Comparison of ENCODE assay signal across 18 cellular contexts in genomic region chr10:125836746-125837145, GRCh38. TPM values are rescaled to one million over a fixed set of nuclear protein-coding genes. Genes with fewer than 3 reads are reported as not detected.
"Had no signal": no experiment of that assay in that cellular context is flagged by ENCODE, and none has a peak within 500 bp of the region (broad histone marks: within the 10 kb centered on the region; RNA-seq: fewer than 3 reads in every experiment).

No MANE protein-coding gene starts in this region.

- H3K4me1 ChIP-seq: esophagus squamous epithelium, gastroesophageal sphincter, sigmoid colon, upper lobe of left lung, uterus had no signal

- H3K4me3 Mint-ChIP-seq: dendritic cell treated with granulocyte-macrophage colony-stimulating factor and Interleukin-4, amounts not matched to agents 40 ng/mL and 50 ng/mL, for 4 days; effector memory CD8-positive, alpha-beta T cell; naive thymus-derived CD4-positive, alpha-beta T cell had no signal

- H3K27me3 ChIP-seq: esophagus squamous epithelium, gastroesophageal sphincter, neutrophil, sigmoid colon, upper lobe of left lung, uterus had no signal

- H3K27me3 Mint-ChIP-seq: dendritic cell treated with granulocyte-macrophage colony-stimulating factor and Interleukin-4, amounts not matched to agents 40 ng/mL and 50 ng/mL, for 4 days; effector memory CD8-positive, alpha-beta T cell; naive thymus-derived CD4-positive, alpha-beta T cell had no signal

- ATAC-seq: effector memory CD8-positive, alpha-beta T cell; gastroesophageal sphincter; left lobe of liver; naive thymus-derived CD4-positive, alpha-beta T cell had no signal

- H3K9me3 ChIP-seq: esophagus squamous epithelium, gastroesophageal sphincter, neutrophil, sigmoid colon, upper lobe of left lung, uterus had no signal

- H3K27ac ChIP-seq: epithelial cell of prostate, esophagus squamous epithelium, gastroesophageal sphincter, neutrophil, sigmoid colon, skin epidermis, upper lobe of left lung, uterus had no signal

- H3K9me3 Mint-ChIP-seq: dendritic cell treated with granulocyte-macrophage colony-stimulating factor and Interleukin-4, amounts not matched to agents 40 ng/mL and 50 ng/mL, for 4 days; effector memory CD8-positive, alpha-beta T cell; naive thymus-derived CD4-positive, alpha-beta T cell had no signal

- H3K36me3 ChIP-seq: uterus had no signal

- H3K4me3 ChIP-seq: esophagus squamous epithelium, gastroesophageal sphincter, sigmoid colon, skin epidermis, upper lobe of left lung, uterus had no signal

- DNase-seq: effector memory CD8-positive, alpha-beta T cell; esophagus squamous epithelium; foreskin fibroblast; glutamatergic neuron; islet precursor cell; mammary epithelial cell; naive thymus-derived CD4-positive, alpha-beta T cell; sigmoid colon; stimulated activated CD4-positive, alpha-beta T cell treated with anti-CD3 and anti-CD28 coated beads, Interleukin-12 subunit alpha, Interleukin-12 subunit beta, amount 100 ng/mL, for 4 hours; stimulated activated naive CD4-positive, alpha-beta T cell treated with Interleukin-2 at 50 U/mL for 16 hours; upper lobe of left lung; uterus had no signal

- H3K27ac Mint-ChIP-seq: dendritic cell treated with granulocyte-macrophage colony-stimulating factor and Interleukin-4, amounts not matched to agents 40 ng/mL and 50 ng/mL, for 4 days; effector memory CD8-positive, alpha-beta T cell had no signal

RNA-seq across cellular contexts. Expression of gene FANK1, which starts 59.6 kb away (rescaled TPM):
- total RNA-seq: left lobe of liver had no signal
- polyA plus RNA-seq: naive thymus-derived CD4-positive, alpha-beta T cell had no signal
